1 cellular context compared by ENCODE assay signal in the genomic region with DNA sequence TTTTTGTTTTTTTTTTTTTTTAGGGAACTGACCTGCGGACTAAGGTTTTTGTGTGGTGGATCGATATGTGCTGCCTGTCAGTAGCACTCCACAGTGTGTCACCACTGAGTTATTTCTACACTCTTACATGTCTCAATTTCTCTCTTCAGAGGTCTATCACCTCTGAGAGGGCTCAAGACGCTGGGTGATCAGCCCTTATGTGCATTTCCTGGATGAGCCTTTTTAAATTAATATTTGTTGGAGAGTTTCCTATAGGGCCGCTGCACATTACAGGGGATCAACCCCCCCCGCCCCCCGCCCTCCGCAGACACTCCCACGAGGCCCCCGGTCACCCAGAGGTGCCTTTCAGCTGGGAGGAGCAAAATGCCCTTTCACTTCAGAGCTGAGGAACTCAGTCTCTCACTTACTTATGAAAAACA.
TF ChIP-seq lines count a peak whose summit lies in the region.

No MANE protein-coding gene starts in this region.

TF ChIP-seq in GM12878, 131 proteins besides CTCF, POLR2A, EP300 and RAD21 (continued from another document):
- TF ChIP-seq, protein P1, sequence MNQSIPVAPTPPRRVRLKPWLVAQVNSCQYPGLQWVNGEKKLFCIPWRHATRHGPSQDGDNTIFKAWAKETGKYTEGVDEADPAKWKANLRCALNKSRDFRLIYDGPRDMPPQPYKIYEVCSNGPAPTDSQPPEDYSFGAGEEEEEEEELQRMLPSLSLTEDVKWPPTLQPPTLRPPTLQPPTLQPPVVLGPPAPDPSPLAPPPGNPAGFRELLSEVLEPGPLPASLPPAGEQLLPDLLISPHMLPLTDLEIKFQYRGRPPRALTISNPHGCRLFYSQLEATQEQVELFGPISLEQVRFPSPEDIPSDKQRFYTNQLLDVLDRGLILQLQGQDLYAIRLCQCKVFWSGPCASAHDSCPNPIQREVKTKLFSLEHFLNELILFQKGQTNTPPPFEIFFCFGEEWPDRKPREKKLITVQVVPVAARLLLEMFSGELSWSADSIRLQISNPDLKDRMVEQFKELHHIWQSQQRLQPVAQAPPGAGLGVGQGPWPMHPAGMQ (IDR thresholded peaks at IDR 0.05; ENCODE audit: borderline replicate concordance): no peak
- no peak for TF ChIP-seq RB1 (IDR thresholded peaks at IDR 0.05; ENCODE audit: borderline replicate concordance)
